1 cellular context compared by ENCODE assay signal in the genomic region with DNA sequence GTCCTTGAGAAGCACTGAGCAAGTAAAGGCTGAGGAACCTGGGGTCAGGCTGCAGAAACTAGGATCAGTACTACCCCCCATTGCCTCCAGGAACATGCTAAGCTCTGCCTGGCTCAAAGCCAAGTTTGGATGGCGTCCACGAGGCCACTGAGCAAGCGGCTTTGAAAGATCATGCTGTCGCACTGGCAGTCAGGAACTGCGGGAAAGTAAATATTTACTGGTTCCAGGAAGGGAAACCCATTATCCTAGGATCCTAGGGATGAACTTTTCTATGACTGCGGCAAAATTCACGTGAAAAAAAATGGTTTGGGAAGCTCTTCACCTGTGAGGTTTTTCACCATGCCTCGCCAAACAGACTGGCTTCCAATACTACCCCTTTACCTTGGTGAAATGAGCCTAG.
TF ChIP-seq lines count a peak whose summit lies in the region.

No MANE protein-coding gene starts in this region.

TF ChIP-seq in GM23338, 12 proteins besides CTCF, POLR2A, EP300 and RAD21 (continued from another document):
- TF ChIP-seq, protein P1, sequence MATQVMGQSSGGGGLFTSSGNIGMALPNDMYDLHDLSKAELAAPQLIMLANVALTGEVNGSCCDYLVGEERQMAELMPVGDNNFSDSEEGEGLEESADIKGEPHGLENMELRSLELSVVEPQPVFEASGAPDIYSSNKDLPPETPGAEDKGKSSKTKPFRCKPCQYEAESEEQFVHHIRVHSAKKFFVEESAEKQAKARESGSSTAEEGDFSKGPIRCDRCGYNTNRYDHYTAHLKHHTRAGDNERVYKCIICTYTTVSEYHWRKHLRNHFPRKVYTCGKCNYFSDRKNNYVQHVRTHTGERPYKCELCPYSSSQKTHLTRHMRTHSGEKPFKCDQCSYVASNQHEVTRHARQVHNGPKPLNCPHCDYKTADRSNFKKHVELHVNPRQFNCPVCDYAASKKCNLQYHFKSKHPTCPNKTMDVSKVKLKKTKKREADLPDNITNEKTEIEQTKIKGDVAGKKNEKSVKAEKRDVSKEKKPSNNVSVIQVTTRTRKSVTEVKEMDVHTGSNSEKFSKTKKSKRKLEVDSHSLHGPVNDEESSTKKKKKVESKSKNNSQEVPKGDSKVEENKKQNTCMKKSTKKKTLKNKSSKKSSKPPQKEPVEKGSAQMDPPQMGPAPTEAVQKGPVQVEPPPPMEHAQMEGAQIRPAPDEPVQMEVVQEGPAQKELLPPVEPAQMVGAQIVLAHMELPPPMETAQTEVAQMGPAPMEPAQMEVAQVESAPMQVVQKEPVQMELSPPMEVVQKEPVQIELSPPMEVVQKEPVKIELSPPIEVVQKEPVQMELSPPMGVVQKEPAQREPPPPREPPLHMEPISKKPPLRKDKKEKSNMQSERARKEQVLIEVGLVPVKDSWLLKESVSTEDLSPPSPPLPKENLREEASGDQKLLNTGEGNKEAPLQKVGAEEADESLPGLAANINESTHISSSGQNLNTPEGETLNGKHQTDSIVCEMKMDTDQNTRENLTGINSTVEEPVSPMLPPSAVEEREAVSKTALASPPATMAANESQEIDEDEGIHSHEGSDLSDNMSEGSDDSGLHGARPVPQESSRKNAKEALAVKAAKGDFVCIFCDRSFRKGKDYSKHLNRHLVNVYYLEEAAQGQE (IDR thresholded peaks at IDR 0.05; ENCODE audit: unreplicated experiment), result no peak
- TF ChIP-seq EZH2 (IDR thresholded peaks at IDR 0.05; ENCODE audit: low read depth, unreplicated experiment), result no peak
